Comparison of ENCODE assay signal across 8 cellular contexts in genomic region chr6:30541515-30542403, GRCh38. TPM values are rescaled to one million over a fixed set of nuclear protein-coding genes. Genes with fewer than 3 reads are reported as not detected.
DNase-seq lines count a peak whose midpoint lies in the region; TF ChIP-seq lines count a peak whose summit lies in the region.

No MANE protein-coding gene starts in this region.

- H3K36me3 Mint-ChIP-seq in activated naive CD4-positive, alpha-beta T cell treated with anti-CD3 and anti-CD28 coated beads, Interleukin-2, amount 10 ng/mL, durations not matched to agents 7 days and 5 days, result peaks cover 16% of the 10 kb centered on the region

- H3K27ac ChIP-seq in SK-N-SH (ENCODE audit: low read depth in 2 of 2, low read length in 1 of 2), result no peak overlapping the region
- H3K27ac ChIP-seq in substantia nigra (ENCODE audit: low read depth, low read length, poor library complexity, severe bottlenecking), result no peak overlapping the region

- no peak overlapping the region for H3K9ac ChIP-seq in SK-N-SH

- peak; percentile 56 for DNase-seq in NCI-H1092 treated with DMSO at 0.1 percent for 48 hours (lab: John Stamatoyannopoulos, UW)
- no peak for DNase-seq in NCI-H1092 (lab: John Stamatoyannopoulos, UW)
- DNase-seq in NAMALWA (ENCODE audit: low spot score), result peak; percentile 88
- peak; percentile 66 for DNase-seq in SK-N-SH
- peak; percentile 87 for DNase-seq in activated naive CD4-positive, alpha-beta T cell treated with anti-CD3 and anti-CD28 coated beads, Interleukin-2, amount 10 ng/mL, durations not matched to agents 7 days and 5 days
- peak; percentile 79 for DNase-seq in globus pallidus (ENCODE audit: low spot score)
- DNase-seq in occipital lobe (lab: John Stamatoyannopoulos, UW), result peak; percentile 57
- peak in 40 of 49 donors; percentile 7 to 69 (median 48) for DNase-seq in substantia nigra (lab: John Stamatoyannopoulos, UW)

- peaks cover 8% of the 10 kb centered on the region for H3F3A ChIP-seq in SK-N-SH (replicated peaks; ENCODE audit: insufficient read depth)

- peaks cover 3 to 5% of the 10 kb centered on the region in 2 experiments; a peak in 1 of 4 replicates for H3K4me1 ChIP-seq in SK-N-SH (ENCODE audit: control insufficient read depth in 1 of 2, insufficient read depth in 2 of 2, low read depth in 1 of 2, low read length in 1 of 2)

- TF ChIP-seq RAD21 in SK-N-SH (IDR thresholded peaks at IDR 0.05; ENCODE audit: low read length), result peak; percentile 73

- H3K4me2 ChIP-seq in SK-N-SH, result peak overlapping the region; percentile 78

- no peaks in the 10 kb centered on the region for H3K79me2 ChIP-seq in SK-N-SH (ENCODE audit: insufficient read depth)

- CTCF ChIA-PET in SK-N-SH (lab: Yijun Ruan, JAX), result interaction anchor here (0.7 to 11.3 kb wide), 41 partner anchors 11 to 527 kb away, joined by 3 to 203 read pairs (median 5); partner anchors contain the start of genes ABCF1, C6orf136, GNL1 and HLA-E
- CTCF ChIA-PET in activated naive CD4-positive, alpha-beta T cell treated with anti-CD3 and anti-CD28 coated beads, Interleukin-2, amount 10 ng/mL, durations not matched to agents 7 days and 5 days (lab: Charles Lee), result interaction anchor here (0.6 to 11.2 kb wide), 31 partner anchors 7 to 546 kb away, joined by 3 to 251 read pairs (median 5); partner anchors contain the start of gene DHX16

- POLR2A ChIA-PET in SK-N-SH (lab: Yijun Ruan, JAX), result interaction anchor here (0.9 to 1.5 kb wide), 4 partner anchors 10 to 73 kb away, joined by 3 to 4 read pairs (median 3); no protein-coding TSS in a partner anchor

- no peaks in the 10 kb centered on the region for H4K20me1 ChIP-seq in SK-N-SH (ENCODE audit: insufficient read depth)

- no peaks in the 10 kb centered on the region for H3K9me3 ChIP-seq in SK-N-SH

- H3K9me2 ChIP-seq in SK-N-SH, result no peaks in the 10 kb centered on the region

- peak; percentile 99 for TF ChIP-seq CTCF in SK-N-SH (IDR thresholded peaks at IDR 0.05)

- WGBS in SK-N-SH (ENCODE audit: low lambda C conversion rate), result 28% methylated on average over 23 of the region's 23 CpGs

- peak overlapping the region; percentile 78 for H3K4me3 Mint-ChIP-seq in activated naive CD4-positive, alpha-beta T cell treated with anti-CD3 and anti-CD28 coated beads, Interleukin-2, amount 10 ng/mL, durations not matched to agents 7 days and 5 days

- H3K27me3 ChIP-seq in SK-N-SH (ENCODE audit: insufficient read depth), result no peaks in the 10 kb centered on the region

- 0 out of 2 replicates have a peak overlapping the region, but pooled peaks have one; percentile 17 for H2AFZ ChIP-seq in SK-N-SH (ENCODE audit: low read depth)

- peak overlapping the region; percentile 93 for H3K27ac Mint-ChIP-seq in activated naive CD4-positive, alpha-beta T cell treated with anti-CD3 and anti-CD28 coated beads, Interleukin-2, amount 10 ng/mL, durations not matched to agents 7 days and 5 days

- H3K4me3 ChIP-seq in SK-N-SH (ENCODE audit: low read depth in 2 of 2, low read length in 1 of 2), result peak overlapping the region; percentile 39 to 55

- no peaks in the 10 kb centered on the region for H3K9me3 Mint-ChIP-seq in activated naive CD4-positive, alpha-beta T cell treated with anti-CD3 and anti-CD28 coated beads, Interleukin-2, amount 10 ng/mL, durations not matched to agents 7 days and 5 days

- H3K4me1 Mint-ChIP-seq in activated naive CD4-positive, alpha-beta T cell treated with anti-CD3 and anti-CD28 coated beads, Interleukin-2, amount 10 ng/mL, durations not matched to agents 7 days and 5 days, result peaks cover 37% of the 10 kb centered on the region

- TF ChIP-seq EP300 in SK-N-SH (IDR thresholded peaks at IDR 0.05; ENCODE audit: borderline replicate concordance in 1 of 2, low read depth in 1 of 2, low read length in 1 of 2), result no peak

- H3K27me3 Mint-ChIP-seq in activated naive CD4-positive, alpha-beta T cell treated with anti-CD3 and anti-CD28 coated beads, Interleukin-2, amount 10 ng/mL, durations not matched to agents 7 days and 5 days, result no peaks in the 10 kb centered on the region

- H3K36me3 ChIP-seq in SK-N-SH (replicated peaks in 1 of 2; ENCODE audit: control insufficient read depth in 1 of 2, insufficient read depth in 2 of 2, low read length in 1 of 2), result peaks cover 0 to 16% of the 10 kb centered on the region in 2 experiments

TF ChIP-seq in SK-N-SH, 30 proteins besides CTCF, POLR2A, EP300 and RAD21:
- TF ChIP-seq MEF2A (IDR thresholded peaks at IDR 0.05; ENCODE audit: borderline replicate concordance, low read depth) (no peak), MXI1 (IDR thresholded peaks at IDR 0.05; ENCODE audit: low read depth, low read length) (no peak), SIN3A (IDR thresholded peaks at IDR 0.05; ENCODE audit: borderline replicate concordance, low read depth, low read length) (0 out of 2 replicates have a peak, but pooled peaks have one; percentile 17), USF2 (IDR thresholded peaks at IDR 0.05; ENCODE audit: borderline replicate concordance, low read depth, low read length) (no peak), SMC3 (IDR thresholded peaks at IDR 0.05; ENCODE audit: low read depth, low read length) (peak; percentile 67), CHD2 (IDR thresholded peaks at IDR 0.05; ENCODE audit: low read length, partially characterized antibody) (no peak)

RNA-seq across cellular contexts. Expression of gene GNL1, which starts 14.5 kb away (rescaled TPM):
- 36.4 and 43.3 TPM in 2 replicates for polyA plus RNA-seq in SK-N-SH (2012; rRNA removed)
- 22.2 and 31.4 TPM in 2 replicates for polyA plus RNA-seq in SK-N-SH (2012; cell fraction: cytosol; rRNA removed)
- polyA plus RNA-seq in SK-N-SH (2012; cell fraction: nucleus; rRNA removed), result 48.8 and 67.1 TPM in 2 replicates
- total RNA-seq in occipital lobe, result 38.1 TPM

RNA-seq across cellular contexts. Expression of gene PRR3, which starts 15.3 kb away (rescaled TPM):
- polyA plus RNA-seq in SK-N-SH (2012; rRNA removed), result 21.2 and 26.0 TPM in 2 replicates
- 18.2 and 20.1 TPM in 2 replicates for polyA plus RNA-seq in SK-N-SH (2012; cell fraction: cytosol; rRNA removed)
- polyA plus RNA-seq in SK-N-SH (2012; cell fraction: nucleus; rRNA removed), result 22.4 and 25.0 TPM in 2 replicates
- 13.6 TPM for total RNA-seq in occipital lobe

RNA-seq across cellular contexts. Expression of gene ABCF1, which starts 29.5 kb away (rescaled TPM):
- 42.5 and 53.4 TPM in 2 replicates for polyA plus RNA-seq in SK-N-SH (2012; rRNA removed)
- 38.9 and 40.2 TPM in 2 replicates for polyA plus RNA-seq in SK-N-SH (2012; cell fraction: cytosol; rRNA removed)
- polyA plus RNA-seq in SK-N-SH (2012; cell fraction: nucleus; rRNA removed), result 62.5 and 80.8 TPM in 2 replicates
- 17.5 TPM for total RNA-seq in occipital lobe

RNA-seq across cellular contexts. Expression of gene HLA-E, which starts 52.5 kb away (rescaled TPM):
- polyA plus RNA-seq in SK-N-SH (2012; rRNA removed), result 90.9 and 99.7 TPM in 2 replicates
- 67.6 and 75.1 TPM in 2 replicates for polyA plus RNA-seq in SK-N-SH (2012; cell fraction: cytosol; rRNA removed)
- 86.7 and 92.9 TPM in 2 replicates for polyA plus RNA-seq in SK-N-SH (2012; cell fraction: nucleus; rRNA removed)
- total RNA-seq in occipital lobe, result 29.8 TPM
